Comparison of ENCODE assay signal across 9 cellular contexts in genomic region chr14:24398298-24398942, GRCh38. TPM values are rescaled to one million over a fixed set of nuclear protein-coding genes. Genes with fewer than 3 reads are reported as not detected.
DNase-seq lines count a peak whose midpoint lies in the region; ATAC-seq and TF ChIP-seq lines count a peak whose summit lies in the region.
"Had no signal": no experiment of that assay in that cellular context is flagged by ENCODE, and none has a peak within 500 bp of the region (broad histone marks: within the 10 kb centered on the region; RNA-seq: fewer than 3 reads in every experiment).

No MANE protein-coding gene starts in this region.

- H2AFZ ChIP-seq in IMR-90 (replicated peaks; ENCODE audit: low read length, poor library complexity) = peak overlapping the region; percentile 91

- TF ChIP-seq RAD21 in IMR-90 (IDR thresholded peaks at IDR 0.05; ENCODE audit: low read length) = no peak

- peak overlapping the region; percentile 41; the same call in 1 of the 2 replicates for H4K91ac ChIP-seq in IMR-90 (ENCODE audit: insufficient read depth, low read depth, low read length)

- H3K4me2 ChIP-seq in IMR-90 (ENCODE audit: low read depth, low read length) = peak overlapping the region; percentile 80

- in situ Hi-C loops in IMR-90 (cut with MboI; ENCODE audit: low sequenced_read_pairs) = no loop called here

- CTCF ChIA-PET in IMR-90 (lab: Yijun Ruan, JAX) = interaction anchor here (1.1 kb wide), 1 partner anchor 33 kb away, joined by 6 read pairs; no protein-coding TSS in a partner anchor

- ATAC-seq in IMR-90 (ENCODE audit: low read depth) (peak; percentile 20), left colon (peak; percentile 71), GM21381 (IDR thresholded peaks at IDR 0.05; ENCODE audit: unreplicated experiment) (no peak)

- POLR2A ChIA-PET in IMR-90 (lab: Charles Lee; ENCODE audit: unreplicated experiment) = interaction anchor here (0.6 kb wide), 1 partner anchor 33 kb away, joined by 3 read pairs; no protein-coding TSS in a partner anchor

- H3K18ac ChIP-seq in IMR-90 (ENCODE audit: low read depth, low read length) = peak overlapping the region; percentile 81; the same call in 1 of the 2 replicates

- no peaks in the 10 kb centered on the region for H4K20me1 ChIP-seq in IMR-90 (ENCODE audit: insufficient read depth, low read length)

- H3K27me3 ChIP-seq in IMR-90 (ENCODE audit: control insufficient read depth, insufficient read depth, low read length) (no peaks in the 10 kb centered on the region), stomach (no peaks in the 10 kb centered on the region)

- peak overlapping the region; percentile 38 for H2BK120ac ChIP-seq in IMR-90 (ENCODE audit: low read depth, low read length)

- H2BK5ac ChIP-seq in IMR-90 (ENCODE audit: low read depth, low read length, poor library complexity, severe bottlenecking) = no peak overlapping the region

- H4K8ac ChIP-seq in IMR-90 (ENCODE audit: low read depth in 2 of 2, low read length in 2 of 2) = peak overlapping the region; percentile 77 to 84; a peak in 2 of 4 replicates

- no peak overlapping the region for H2BK20ac ChIP-seq in IMR-90 (ENCODE audit: low read depth, low read length)

- intact Hi-C loops in IMR-90 (cut with micrococcal nuclease) (loop anchor here (2.0 kb wide), 1 partner anchor 32 kb away; no protein-coding TSS in a partner anchor), left colon (cut with DNase I, micrococcal nuclease) (no loop called here), stomach (cut with DNase I; ENCODE audit: low total_unique reads) (no loop called here)

- H3K56ac ChIP-seq in IMR-90 (ENCODE audit: extremely low read depth, insufficient read depth, low read length) = no peak overlapping the region

- peaks cover 15% of the 10 kb centered on the region for H3K4me1 ChIP-seq in IMR-90 (ENCODE audit: control insufficient read depth, insufficient read depth, low read length)
- peaks cover 37 to 58% (median 46%) of the 10 kb centered on the region in 4 donors for H3K4me1 ChIP-seq in stomach

- no peaks in the 10 kb centered on the region for H3K36me3 ChIP-seq in IMR-90 (ENCODE audit: control insufficient read depth, insufficient read depth, low read length)
- no peaks in the 10 kb centered on the region for H3K36me3 ChIP-seq in stomach

- H3K9me3 ChIP-seq in IMR-90 (ENCODE audit: control insufficient read depth, insufficient read depth, low read length) (no peaks in the 10 kb centered on the region), stomach (no peaks in the 10 kb centered on the region)

- no TSS peak for BruUV-seq in IMR-90 (replicated peaks; lab: Mats Ljungman, UMichigan)

- DNase-seq in IMR-90 (no peak), cardiac fibroblast (ENCODE audit: low read depth in 2 of 2) (peak in 1 of 2 donors; percentile 80), left colon (peak; percentile 55 to 56), stomach (no peak), hepatic stellate cell (ENCODE audit: low spot score) (no peak), NAMALWA (ENCODE audit: low spot score) (no peak), DMS53 (lab: John Stamatoyannopoulos, UW) (no peak)

- peak overlapping the region; percentile 70 for H2AK9ac ChIP-seq in IMR-90 (replicated peaks; ENCODE audit: low read depth, low read length, poor library complexity)

- dilution Hi-C loops in IMR-90 (cut with HindIII; ENCODE audit: low sequenced_read_pairs, unreplicated experiment) = no loop called here

- peaks cover 0 to 8% of the 10 kb centered on the region in 2 experiments; a peak in 1 of 4 replicates for H3K79me1 ChIP-seq in IMR-90 (ENCODE audit: low read depth in 1 of 2, low read length in 2 of 2)

- no peak for TF ChIP-seq POLR2A in IMR-90 (IDR thresholded peaks at IDR 0.05; ENCODE audit: low read depth, low read length)
- TF ChIP-seq POLR2A in stomach (IDR thresholded peaks at IDR 0.05) = no peak

- H3K4me3 ChIP-seq in IMR-90 (ENCODE audit: insufficient read depth, low read depth, low read length) (peak overlapping the region; percentile 67), cardiac fibroblast (replicated peaks in 1 of 2; ENCODE audit: low read depth in 2 of 2, low read length in 2 of 2) (peak overlapping the region; percentile 62 to 68), stomach (peak overlapping the region; percentile 61 to 74 (median 64))

- TF ChIP-seq CTCF in IMR-90 (conservative IDR thresholded peaks at IDR 0.05; ENCODE audit: low read depth, low read length) (no peak), cardiac fibroblast (IDR thresholded peaks at IDR 0.05; ENCODE audit: low read depth, low read length) (no peak), stomach (IDR thresholded peaks at IDR 0.05) (no peak)

- no peaks in the 10 kb centered on the region; the same call in 1 of the 2 replicates for H3K9me1 ChIP-seq in IMR-90 (ENCODE audit: insufficient read depth, low read length)

- H3K27ac ChIP-seq in IMR-90 (ENCODE audit: insufficient read depth, low read length) = peak overlapping the region; percentile 20; the same call in 1 of the 2 replicates
- peak overlapping the region; percentile 58 to 86 (median 76) for H3K27ac ChIP-seq in stomach
- H3K27ac ChIP-seq: VCaP had no signal

- peak overlapping the region; percentile 60; the same call in 1 of the 2 replicates for H3K14ac ChIP-seq in IMR-90 (replicated peaks; ENCODE audit: low read depth, low read length)

- peak overlapping the region; percentile 85; the same call in 1 of the 2 replicates for H4K5ac ChIP-seq in IMR-90 (ENCODE audit: low read depth, low read length)

- 0 out of 2 replicates have a peak overlapping the region, but pooled peaks have one; percentile 81 for H2AK5ac ChIP-seq in IMR-90 (ENCODE audit: low read depth, low read length)

- no peak for TF ChIP-seq EP300 in stomach (IDR thresholded peaks at IDR 0.05)

- no CpG with 5 or more reads among the region's 18 CpGs for WGBS in IMR-90 (ENCODE audit: extremely low coverage in 2 of 2, insufficient read length in 1 of 2), 2 experiments
- WGBS in stomach, 5 donors = 12 to 22% (median 16%) methylated on average over 9 to 17 of the region's 18 CpGs

- no peak overlapping the region; the same call in 2 of the 3 replicates for H2BK15ac ChIP-seq in IMR-90 (ENCODE audit: low read depth, low read length)

- peak overlapping the region; percentile 79 for H3K9ac ChIP-seq in IMR-90 (ENCODE audit: low read depth, low read length)

- peak overlapping the region; percentile 59 for H3K4ac ChIP-seq in IMR-90 (ENCODE audit: low read depth, low read length)

- H3K23ac ChIP-seq in IMR-90 (ENCODE audit: low read depth, low read length) = 0 out of 2 replicates have a peak overlapping the region, but pooled peaks have one; percentile 46

TF ChIP-seq in IMR-90, 13 proteins besides CTCF, POLR2A, EP300 and RAD21 (continues in another document):
- no peak for TF ChIP-seq SMC3 (IDR thresholded peaks at IDR 0.05; ENCODE audit: low read depth, low read length)
- no peak for TF ChIP-seq MAFK (IDR thresholded peaks at IDR 0.05; ENCODE audit: low read depth, low read length)
- TF ChIP-seq FOS (IDR thresholded peaks at IDR 0.05; ENCODE audit: low read depth, low read length) = no peak
- TF ChIP-seq BHLHE40 (IDR thresholded peaks at IDR 0.05; ENCODE audit: low read depth, low read length) = no peak
- TF ChIP-seq ELK1 (IDR thresholded peaks at IDR 0.05; ENCODE audit: borderline replicate concordance, low read depth, low read length) = no peak
- no peak for TF ChIP-seq MXI1 (IDR thresholded peaks at IDR 0.05; ENCODE audit: borderline replicate concordance, low read depth, low read length)

RNA-seq across cellular contexts. Expression of gene NYNRIN, which starts 0.4 kb away (rescaled TPM):
- total RNA-seq in IMR-90 (2012; rRNA removed) = 1.7 and 2.2 TPM in 2 replicates
- 5.3 and 5.4 TPM in 2 replicates for polyA plus RNA-seq in IMR-90 (2012; rRNA removed)
- 2.7 and 4.6 TPM in 2 replicates for polyA plus RNA-seq in IMR-90 (2012; cell fraction: cytosol; rRNA removed)
- 10.7 and 11.1 TPM in 2 replicates for polyA plus RNA-seq in IMR-90 (2012; cell fraction: nucleus; rRNA removed; ENCODE audit: low replicate concordance)
- 10 to 100 TPM; 11.7 to 13.2 TPM for total RNA-seq in left colon
- total RNA-seq in stomach = 10 to 100 TPM in 2 of 5 donors, 1 to 10 TPM in 3; 2.9 to 16.0 (median 8.1) TPM
- 1 to 10 TPM; 2.3 to 3.3 (median 2.3) TPM for polyA plus RNA-seq in stomach

RNA-seq across cellular contexts. Expression of gene NFATC4, which starts 30.4 kb away (rescaled TPM):
- total RNA-seq in IMR-90 (2012; rRNA removed) (13.6 and 15.6 TPM in 2 replicates), left colon (10 to 100 TPM; 12.8 to 17.4 TPM), stomach (10 to 100 TPM; 20.1 to 64.8 (median 33.0) TPM)
- polyA plus RNA-seq in IMR-90 (2012; rRNA removed) (35.8 and 38.4 TPM in 2 replicates), stomach (100 to 1,000 TPM in 1 of 3 donors, 10 to 100 TPM in 2; 71.4 to 119 (median 99.0) TPM)
- 19.7 and 21.1 TPM in 2 replicates for polyA plus RNA-seq in IMR-90 (2012; cell fraction: cytosol; rRNA removed)
- 286 and 363 TPM in 2 replicates for polyA plus RNA-seq in IMR-90 (2012; cell fraction: nucleus; rRNA removed; ENCODE audit: low replicate concordance)

RNA-seq across cellular contexts. Expression of gene CBLN3, which starts 31.0 kb away (rescaled TPM):
- 0.56 and 0.72 TPM in 2 replicates for total RNA-seq in IMR-90 (2012; rRNA removed)
- polyA plus RNA-seq in IMR-90 (2012; rRNA removed) = 3.9 and 4.5 TPM in 2 replicates
- polyA plus RNA-seq in IMR-90 (2012; cell fraction: cytosol; rRNA removed) = 2.7 and 2.9 TPM in 2 replicates
- 27.9 and 42.0 TPM in 2 replicates for polyA plus RNA-seq in IMR-90 (2012; cell fraction: nucleus; rRNA removed; ENCODE audit: low replicate concordance)
- 1 to 10 TPM; 2.0 to 2.5 TPM for total RNA-seq in left colon
- total RNA-seq in stomach = 1 to 10 TPM in 3 of 5 donors, not detected in 2; 2.0 to 4.2 (median 3.8) TPM
- polyA plus RNA-seq in stomach = 1 to 10 TPM in 2 of 3 donors, under 1 TPM in 1; 0.81 to 2.1 (median 1.4) TPM

RNA-seq across cellular contexts. Expression of gene KHNYN, which starts 31.3 kb away (rescaled TPM):
- 22.8 and 24.4 TPM in 2 replicates for total RNA-seq in IMR-90 (2012; rRNA removed)
- 16.1 and 18.9 TPM in 2 replicates for polyA plus RNA-seq in IMR-90 (2012; rRNA removed)
- 9.2 and 9.4 TPM in 2 replicates for polyA plus RNA-seq in IMR-90 (2012; cell fraction: cytosol; rRNA removed)
- polyA plus RNA-seq in IMR-90 (2012; cell fraction: nucleus; rRNA removed; ENCODE audit: low replicate concordance) = 44.0 and 53.0 TPM in 2 replicates
- 10 to 100 TPM; 70.8 to 97.3 TPM for total RNA-seq in left colon
- 100 to 1,000 TPM in 1 of 5 donors, 10 to 100 TPM in 4; 63.4 to 348 (median 77.2) TPM for total RNA-seq in stomach
- polyA plus RNA-seq in stomach = 10 to 100 TPM; 13.9 to 23.4 (median 22.9) TPM

RNA-seq across cellular contexts. Expression of gene SDR39U1, which starts 44.2 kb away (rescaled TPM):
- total RNA-seq in IMR-90 (2012; rRNA removed) = 5.0 and 7.5 TPM in 2 replicates
- 46.3 and 50.4 TPM in 2 replicates for polyA plus RNA-seq in IMR-90 (2012; rRNA removed)
- 32.8 and 36.4 TPM in 2 replicates for polyA plus RNA-seq in IMR-90 (2012; cell fraction: cytosol; rRNA removed)
- polyA plus RNA-seq in IMR-90 (2012; cell fraction: nucleus; rRNA removed; ENCODE audit: low replicate concordance) = 229 and 384 TPM in 2 replicates
- 10 to 100 TPM; 34.4 to 40.8 TPM for total RNA-seq in left colon
- total RNA-seq in stomach = 10 to 100 TPM; 10.8 to 71.2 (median 42.4) TPM
- polyA plus RNA-seq in stomach = 10 to 100 TPM; 37.0 to 64.8 (median 41.8) TPM

Comparison
In these comparisons a context has a peak if more than half of its experiments do, and no peak if none do; other contexts are left out.
1. DNase-seq: peak in left colon (2 of 2); none in IMR-90 (single experiment), stomach (single experiment), hepatic stellate cell (single experiment), NAMALWA (single experiment) and DMS53 (single experiment).
2. Peak in every context shown above with its lines, with median percentiles within 50 percentile points of each other: H3K4me3 ChIP-seq.